In the genomic region with DNA sequence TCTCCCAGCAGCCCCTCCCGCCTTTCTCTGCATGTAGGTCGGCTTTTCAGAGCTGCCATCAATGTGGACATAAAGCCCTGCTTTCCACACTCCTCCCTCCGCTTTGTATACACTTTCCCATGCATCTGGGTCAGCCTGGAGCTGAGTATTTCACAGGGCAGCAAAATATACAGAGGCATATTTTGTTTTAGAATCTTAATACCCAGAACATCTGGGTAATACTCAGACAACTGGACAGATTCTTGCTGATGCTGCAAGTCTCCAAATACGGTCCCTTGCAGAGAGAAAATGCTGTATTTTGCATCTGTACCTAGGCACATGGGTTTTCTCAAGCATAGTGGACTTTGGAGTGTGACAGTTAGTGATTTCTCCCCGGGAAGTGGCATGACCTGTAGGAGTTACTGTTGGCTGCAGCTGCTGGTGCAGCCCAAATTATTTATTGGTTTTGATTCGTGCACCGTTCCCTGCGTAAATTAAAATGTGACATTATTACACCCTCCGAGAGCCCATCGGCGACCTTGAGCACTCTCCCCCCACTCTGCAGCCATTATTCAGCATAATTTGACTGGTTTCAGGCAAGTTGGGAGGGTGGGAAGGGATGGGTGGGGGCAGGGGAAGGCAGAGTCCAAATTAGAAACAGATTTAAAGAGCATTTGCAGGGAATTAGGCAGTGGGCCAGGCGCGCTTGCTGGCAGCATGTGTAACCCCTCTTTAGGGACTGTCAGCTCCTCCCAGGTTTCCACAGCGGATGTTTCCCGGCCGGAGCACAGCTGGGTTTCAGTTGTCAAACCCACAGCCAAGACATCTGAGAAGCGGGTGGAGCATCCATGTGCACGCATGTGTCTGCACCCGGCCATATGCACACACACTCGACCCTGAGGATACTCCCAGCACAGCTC, we compare ENCODE assay signal across 9 cellular contexts.
DNase-seq lines count a peak whose midpoint lies in the region; ATAC-seq and TF ChIP-seq lines count a peak whose summit lies in the region.
"Had no signal": no experiment of that assay in that cellular context is flagged by ENCODE, and none has a peak within 500 bp of the region (broad histone marks: within the 10 kb centered on the region; RNA-seq: fewer than 3 reads in every experiment).

No MANE protein-coding gene starts in this region.

- no peak for TF ChIP-seq RAD21 in IMR-90 (IDR thresholded peaks at IDR 0.05; ENCODE audit: low read length)

- in situ Hi-C loops in IMR-90 (cut with MboI; ENCODE audit: low sequenced_read_pairs), result no loop called here

- H3K27me3 ChIP-seq in IMR-90 (ENCODE audit: control insufficient read depth, insufficient read depth, low read length), result peaks cover 66% of the 10 kb centered on the region
- no peaks in the 10 kb centered on the region for H3K27me3 ChIP-seq in right cardiac atrium (ENCODE audit: control insufficient read depth, insufficient read depth)
- peaks cover 0 to 9% (median 0%) of the 10 kb centered on the region in 3 donors for H3K27me3 ChIP-seq in skeletal muscle tissue (ENCODE audit: control insufficient read depth in 3 of 3, insufficient read depth in 3 of 3, low read length in 3 of 3)

- CTCF ChIA-PET in IMR-90 (lab: Yijun Ruan, JAX), result no interaction called here

- H3K14ac ChIP-seq in IMR-90 (replicated peaks; ENCODE audit: low read depth, low read length), result no peak overlapping the region

- H4K8ac ChIP-seq in IMR-90 (ENCODE audit: low read depth in 2 of 2, low read length in 2 of 2), result no peak overlapping the region

- no peak overlapping the region for H3K23ac ChIP-seq in IMR-90 (ENCODE audit: low read depth, low read length)

- no peak overlapping the region; the same call in 1 of the 2 replicates for H3K4me2 ChIP-seq in IMR-90 (ENCODE audit: low read depth, low read length)

- H4K20me1 ChIP-seq in IMR-90 (ENCODE audit: insufficient read depth, low read length), result no peaks in the 10 kb centered on the region

- no TSS peak for BruUV-seq in IMR-90 (replicated peaks; lab: Mats Ljungman, UMichigan)

- ATAC-seq in IMR-90 (ENCODE audit: low read depth), result peak; percentile 44
- ATAC-seq in SK-N-SH treated with all-trans-retinoic acid at 6 μM for 48 hours, result peak; percentile 76
- peak; percentile 62 to 64 for ATAC-seq in right cardiac atrium

- H2AK5ac ChIP-seq in IMR-90 (ENCODE audit: low read depth, low read length), result no peak overlapping the region

- POLR2A ChIA-PET in IMR-90 (lab: Charles Lee; ENCODE audit: unreplicated experiment), result no interaction called here

- H2BK120ac ChIP-seq in IMR-90 (ENCODE audit: low read depth, low read length), result no peak overlapping the region

- H3K4me3 ChIP-seq in IMR-90 (ENCODE audit: insufficient read depth, low read depth, low read length) (no peak overlapping the region), right cardiac atrium (ENCODE audit: low read length) (no peak overlapping the region), skeletal muscle tissue (ENCODE audit: low read length in 3 of 3) (peak overlapping the region; percentile 22 to 50 (median 40))

- no peak overlapping the region for H3K4ac ChIP-seq in IMR-90 (ENCODE audit: low read depth, low read length)

- TF ChIP-seq CTCF in IMR-90 (conservative IDR thresholded peaks at IDR 0.05; ENCODE audit: low read depth, low read length), result no peak

- H4K5ac ChIP-seq in IMR-90 (ENCODE audit: low read depth, low read length), result no peak overlapping the region

- no peak overlapping the region for H3K56ac ChIP-seq in IMR-90 (ENCODE audit: extremely low read depth, insufficient read depth, low read length)

- H3K79me1 ChIP-seq in IMR-90 (ENCODE audit: low read depth in 1 of 2, low read length in 2 of 2), result no peaks in the 10 kb centered on the region

- intact Hi-C loops in IMR-90 (cut with micrococcal nuclease), result no loop called here
- intact Hi-C loops in right cardiac atrium (cut with DNase I), result no loop called here

- no peak overlapping the region for H3K18ac ChIP-seq in IMR-90 (ENCODE audit: low read depth, low read length)

- peak; percentile 25 for DNase-seq in IMR-90
- DNase-seq in right cardiac atrium, result peak; percentile 86 to 92 (median 92)
- no peak for DNase-seq in DMS53 treated with DMSO at 0.1 percent for 48 hours (lab: John Stamatoyannopoulos, UW; ENCODE audit: unreplicated experiment)
- DNase-seq in activated naive CD4-positive, alpha-beta T cell (lab: John Stamatoyannopoulos, UW), result no peak
- no peak for DNase-seq in NCI-H2107 (lab: John Stamatoyannopoulos, UW)
- no peak for DNase-seq in NCI-H146 (lab: John Stamatoyannopoulos, UW)
- DNase-seq: activated effector memory CD4-positive, alpha-beta T cell treated with Interleukin-2 at 50 U/mL for 16 hours had no signal

- no peaks in the 10 kb centered on the region for H3K9me1 ChIP-seq in IMR-90 (ENCODE audit: insufficient read depth, low read length)

- H2AFZ ChIP-seq in IMR-90 (replicated peaks; ENCODE audit: low read length, poor library complexity), result no peak overlapping the region

- H2BK15ac ChIP-seq in IMR-90 (ENCODE audit: low read depth, low read length), result no peak overlapping the region

- peaks cover 3% of the 10 kb centered on the region; the same call in 1 of the 2 replicates for H3K4me1 ChIP-seq in IMR-90 (ENCODE audit: control insufficient read depth, insufficient read depth, low read length)
- peaks cover 3% of the 10 kb centered on the region for H3K4me1 ChIP-seq in right cardiac atrium (ENCODE audit: control insufficient read depth, insufficient read depth, low read length)
- peaks cover 22 to 24% (median 23%) of the 10 kb centered on the region in 3 donors for H3K4me1 ChIP-seq in skeletal muscle tissue (ENCODE audit: control insufficient read depth in 3 of 3, insufficient read depth in 3 of 3, low read length in 3 of 3)

- H3K36me3 ChIP-seq in IMR-90 (ENCODE audit: control insufficient read depth, insufficient read depth, low read length), result no peaks in the 10 kb centered on the region
- H3K36me3 ChIP-seq in skeletal muscle tissue (ENCODE audit: control insufficient read depth in 3 of 3, insufficient read depth in 3 of 3, low read length in 3 of 3), result no peaks in the 10 kb centered on the region

- WGBS in IMR-90 (ENCODE audit: extremely low coverage in 2 of 2, insufficient read length in 1 of 2), 2 experiments, result 4% methylated on average over 9 of the region's 20 CpGs; no CpG with 5 or more reads in 1 of the 2 experiments
- WGBS in right cardiac atrium, result 17% methylated on average over 20 of the region's 20 CpGs

- no peak for TF ChIP-seq POLR2A in IMR-90 (IDR thresholded peaks at IDR 0.05; ENCODE audit: low read depth, low read length)

- H2BK5ac ChIP-seq in IMR-90 (ENCODE audit: low read depth, low read length, poor library complexity, severe bottlenecking), result no peak overlapping the region

- H4K91ac ChIP-seq in IMR-90 (ENCODE audit: insufficient read depth, low read depth, low read length), result no peak overlapping the region

- no peak overlapping the region for H2AK9ac ChIP-seq in IMR-90 (replicated peaks; ENCODE audit: low read depth, low read length, poor library complexity)

- dilution Hi-C loops in IMR-90 (cut with HindIII; ENCODE audit: low sequenced_read_pairs, unreplicated experiment), result no loop called here

- H3K9me3 ChIP-seq in IMR-90 (ENCODE audit: control insufficient read depth, insufficient read depth, low read length) (no peaks in the 10 kb centered on the region), right cardiac atrium (ENCODE audit: control insufficient read depth, low read length) (no peaks in the 10 kb centered on the region), skeletal muscle tissue (ENCODE audit: control insufficient read depth in 3 of 3, low read length in 3 of 3) (no peaks in the 10 kb centered on the region)

- H3K9ac ChIP-seq in IMR-90 (ENCODE audit: low read depth, low read length), result no peak overlapping the region
- peak overlapping the region in 1 of 3 donors; percentile 36 for H3K9ac ChIP-seq in skeletal muscle tissue (ENCODE audit: low read depth in 1 of 3, low read length in 3 of 3)

- no peak overlapping the region for H2BK20ac ChIP-seq in IMR-90 (ENCODE audit: low read depth, low read length)

- no peak overlapping the region for H3K27ac ChIP-seq in IMR-90 (ENCODE audit: insufficient read depth, low read length)
- H3K27ac ChIP-seq in right cardiac atrium (ENCODE audit: low read length), result no peak overlapping the region
- H3K27ac ChIP-seq in skeletal muscle tissue (ENCODE audit: low read depth, low read length), result no peak overlapping the region

TF ChIP-seq in IMR-90, 13 proteins besides CTCF, POLR2A, EP300 and RAD21:
- TF ChIP-seq NFE2L2 (IDR thresholded peaks at IDR 0.05; ENCODE audit: low read depth, low read length) (no peak), RFX5 (IDR thresholded peaks at IDR 0.05; ENCODE audit: low read depth, low read length) (no peak), RCOR1 (IDR thresholded peaks at IDR 0.05; ENCODE audit: insufficient replicate concordance, low read length) (no peak), CEBPB (IDR thresholded peaks at IDR 0.05; ENCODE audit: low read depth, low read length) (no peak)
- TF ChIP-seq, protein P1, sequence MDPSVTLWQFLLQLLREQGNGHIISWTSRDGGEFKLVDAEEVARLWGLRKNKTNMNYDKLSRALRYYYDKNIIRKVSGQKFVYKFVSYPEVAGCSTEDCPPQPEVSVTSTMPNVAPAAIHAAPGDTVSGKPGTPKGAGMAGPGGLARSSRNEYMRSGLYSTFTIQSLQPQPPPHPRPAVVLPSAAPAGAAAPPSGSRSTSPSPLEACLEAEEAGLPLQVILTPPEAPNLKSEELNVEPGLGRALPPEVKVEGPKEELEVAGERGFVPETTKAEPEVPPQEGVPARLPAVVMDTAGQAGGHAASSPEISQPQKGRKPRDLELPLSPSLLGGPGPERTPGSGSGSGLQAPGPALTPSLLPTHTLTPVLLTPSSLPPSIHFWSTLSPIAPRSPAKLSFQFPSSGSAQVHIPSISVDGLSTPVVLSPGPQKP (IDR thresholded peaks at IDR 0.05; ENCODE audit: borderline replicate concordance, low read depth, low read length), result no peak
TF ChIP-seq in IMR-90: peak in this region for 0.

TF ChIP-seq in SK-N-SH treated with all-trans-retinoic acid at 6 μM for 48 hours, 23 proteins besides CTCF, POLR2A, EP300 and RAD21 (continues in another document):
- no peak for TF ChIP-seq PPARA (CRISPR knock-in tag; IDR thresholded peaks at IDR 0.05; ENCODE audit: borderline replicate concordance)

Comparison
In these comparisons a context has a peak if more than half of its experiments do, and no peak if none do; other contexts are left out.
1. DNase-seq: peak in IMR-90 (single experiment) and right cardiac atrium (3 of 3); none in DMS53 treated with DMSO at 0.1 percent for 48 hours (single experiment), activated naive CD4-positive, alpha-beta T cell (0 of 4), NCI-H2107 (single experiment) and NCI-H146 (single experiment).
2. H3K4me3 ChIP-seq: peak in skeletal muscle tissue (3 of 3); none in IMR-90 (single experiment) and right cardiac atrium (single experiment).
3. Peak in every context shown above with its lines, with median percentiles within 50 percentile points of each other: ATAC-seq.